In genomic region chr4:24952667-24953066, GRCh38 we compare ENCODE assay signal across 6 cellular contexts.
"Had no signal": no experiment of that assay in that cellular context is flagged by ENCODE, and none has a peak within 500 bp of the region (broad histone marks: within the 10 kb centered on the region; RNA-seq: fewer than 3 reads in every experiment).

No MANE protein-coding gene starts in this region.

- DNase-seq: H9, HCEC 1CT, IMR-90, KG1 had no signal

- H3K4me3 ChIP-seq: GM23338, K562 had no signal

- H3K4me3 Mint-ChIP-seq: GM23338, H9 had no signal

- H3K9me3 Mint-ChIP-seq: GM23338 had no signal

- H3K27ac Mint-ChIP-seq: GM23338, H9 had no signal

- H2AFZ ChIP-seq: GM23338 had no signal

- H3K4me2 ChIP-seq: GM23338 had no signal

- ATAC-seq: GM23338, K562 had no signal
